Comparison of ENCODE assay signal across 37 cellular contexts in the genomic region with DNA sequence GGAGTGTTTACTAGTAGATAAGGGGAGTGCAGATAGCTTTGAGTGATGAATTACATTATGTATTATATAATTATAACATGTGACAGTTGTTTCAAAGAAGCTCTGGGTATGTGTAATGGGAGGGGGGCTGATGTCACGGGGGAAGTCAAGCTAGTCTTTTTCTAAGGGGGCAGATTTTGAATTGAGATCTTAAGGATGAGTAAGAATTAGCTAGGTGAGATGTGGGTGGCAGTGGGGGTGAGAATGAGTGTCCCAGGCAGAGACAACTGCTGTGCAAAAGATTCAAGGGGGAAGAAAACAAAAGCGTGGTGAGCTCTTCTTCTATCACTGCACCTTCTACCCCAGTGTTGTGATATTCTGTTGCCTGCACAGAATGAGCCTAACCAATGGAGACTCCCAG. TPM values are rescaled to one million over a fixed set of nuclear protein-coding genes. Genes with fewer than 3 reads are reported as not detected.
"Had no signal": no experiment of that assay in that cellular context is flagged by ENCODE, and none has a peak within 500 bp of the region (broad histone marks: within the 10 kb centered on the region; RNA-seq: fewer than 3 reads in every experiment).

No MANE protein-coding gene starts in this region.

- ATAC-seq: activated CD8-positive, alpha-beta T cell treated with anti-CD3 and anti-CD28 coated beads for 36 hours; activated naive CD4-positive, alpha-beta T cell treated with anti-CD3 and anti-CD28 coated beads, Interleukin-2, amount 50 U/mL, for 72 hours; activated T-cell treated with anti-CD3 and anti-CD28 coated beads, Interleukin-2, amount 50 U/mL, for 4 hours; activated T-cell treated with anti-CD3 and anti-CD28 coated beads, Interleukin-2, amount 50 U/mL, for 72 hours; activated T-helper 17 cell treated with anti-CD3 and anti-CD28 coated beads, Interleukin-2, amount 50 U/mL, for 72 hours; body of pancreas had no signal

- H3K4me1 Mint-ChIP-seq: activated B cell treated with CpG ODN at 0.5 μM for 24 hours; activated CD4-positive, alpha-beta T cell treated with anti-CD3 and anti-CD28 coated beads, Interleukin-2, amount 10 ng/mL, durations not matched to agents 24 days and 14 days; activated naive CD8-positive, alpha-beta T cell treated with anti-CD3 and anti-CD28 coated beads for 36 hours; activated T-helper 17 cell treated with anti-CD3 and anti-CD28 coated beads, Interleukin-2, amount 50 U/mL, for 72 hours; central memory CD8-positive, alpha-beta T cell had no signal

- H3K9me3 Mint-ChIP-seq: activated CD4-positive, alpha-beta T cell treated with anti-CD3 and anti-CD28 coated beads, Interleukin-2, amount 10 ng/mL, durations not matched to agents 24 days and 14 days; activated T-cell treated with anti-CD3 and anti-CD28 coated beads, Interleukin-2, amount 50 U/mL, for 4 hours; T-helper 1 cell treated with Interleukin-12 subunit alpha and Interleukin-12 subunit beta and Interleukin-4 antibody, amounts not matched to agents 30 μg/mL and 1 μg/mL, for 36 hours; T-helper 2 cell treated with Interferon-gamma antibody and Interleukin-4, amounts not matched to agents 5 μg/mL and 100 μg/mL, for 36 hours had no signal

- H3K36me3 Mint-ChIP-seq: activated CD4-positive, alpha-beta memory T cell treated with anti-CD3 and anti-CD28 coated beads for 36 hours; activated naive CD8-positive, alpha-beta T cell treated with anti-CD3 and anti-CD28 coated beads for 36 hours had no signal

- H3K27ac ChIP-seq: adrenal gland, body of pancreas, brain microvascular endothelial cell, breast epithelium, VCaP had no signal

- DNase-seq: activated B cell treated with CpG ODN at 0.5 μM for 24 hours; activated CD4-positive, alpha-beta memory T cell treated with anti-CD3 and anti-CD28 coated beads for 36 hours; activated CD4-positive, alpha-beta T cell treated with anti-CD3 and anti-CD28 coated beads for 4 hours; activated CD4-positive, alpha-beta T cell treated with anti-CD3 and anti-CD28 coated beads, Interleukin-2, amount 10 ng/mL, durations not matched to agents 24 days and 14 days; activated CD4-positive, alpha-beta T cell treated with anti-CD3 and anti-CD28 coated beads, Interleukin-2, amount 50 U/mL, for 1 hour; activated CD4-positive, alpha-beta T cell treated with anti-CD3 and anti-CD28 coated beads, Interleukin-2, amount 50 U/mL, for 4 hours; activated CD4-positive, CD25-positive, alpha-beta regulatory T cell treated with anti-CD3 and anti-CD28 coated beads, Interleukin-2, amount 50 U/mL, for 72 hours; activated CD8-positive, alpha-beta memory T cell treated with anti-CD3 and anti-CD28 coated beads, Interleukin-2, amount 50 U/mL, for 4 hours; activated CD8-positive, alpha-beta T cell treated with anti-CD3 and anti-CD28 coated beads for 36 hours; activated effector memory CD4-positive, alpha-beta T cell treated with anti-CD3 and anti-CD28 coated beads, Interleukin-2, amount 50 U/mL, for 16 hours; activated gamma-delta T cell treated with Interleukin-2 at 50 U/mL for 16 hours; activated naive CD4-positive, alpha-beta T cell; activated naive CD4-positive, alpha-beta T cell treated with anti-CD3 and anti-CD28 coated beads for 36 hours; activated naive CD4-positive, alpha-beta T cell treated with anti-CD3 and anti-CD28 coated beads, Interleukin-2, amount 50 U/mL, for 16 hours; activated naive CD8-positive, alpha-beta T cell treated with anti-CD3 and anti-CD28 coated beads for 36 hours; activated T-cell treated with anti-CD3 and anti-CD28 coated beads for 4 hours; activated T-cell treated with anti-CD3 and anti-CD28 coated beads, Interleukin-2, amount 50 U/mL, for 1 hour; activated T-cell treated with anti-CD3 and anti-CD28 coated beads, Interleukin-2, amount 50 U/mL, for 4 hours; activated T-cell treated with anti-CD3 and anti-CD28 coated beads, Interleukin-2, amount 50 U/mL, for 72 hours; adrenal gland; amniotic stem cell; aorta; body of pancreas; brain microvascular endothelial cell; cerebellar nuclear complex; T-helper 1 cell; T-helper 2 cell; T-helper 9 cell had no signal

- H3K4me3 Mint-ChIP-seq: activated B cell treated with CpG ODN at 0.5 μM for 24 hours; activated CD4-positive, alpha-beta memory T cell treated with anti-CD3 and anti-CD28 coated beads for 36 hours; activated CD4-positive, alpha-beta T cell treated with anti-CD3 and anti-CD28 coated beads, Interleukin-2, amount 10 ng/mL, durations not matched to agents 24 days and 14 days; activated CD8-positive, alpha-beta T cell treated with anti-CD3 and anti-CD28 coated beads for 36 hours; activated naive CD4-positive, alpha-beta T cell treated with anti-CD3 and anti-CD28 coated beads for 36 hours; activated naive CD8-positive, alpha-beta T cell treated with anti-CD3 and anti-CD28 coated beads for 36 hours; activated T-cell treated with anti-CD3 and anti-CD28 coated beads, Interleukin-2, amount 50 U/mL, for 4 hours; activated T-cell treated with anti-CD3 and anti-CD28 coated beads, Interleukin-2, amount 50 U/mL, for 72 hours; activated T-helper 1 cell treated with anti-CD3 and anti-CD28 coated beads, Interleukin-12 subunit alpha, Interleukin-12 subunit beta, Interleukin-2, Interleukin-4 antibody, amounts not matched to agents 30 ng/mL and 10 ng/mL and 1 ng/mL, durations not matched to agents 14 hours and 24 hours and 36 hours; activated T-helper 17 cell treated with anti-CD3 and anti-CD28 coated beads, Interleukin-2, amount 50 U/mL, for 72 hours; central memory CD8-positive, alpha-beta T cell; T-helper 1 cell treated with Interleukin-12 subunit alpha and Interleukin-12 subunit beta and Interleukin-4 antibody, amounts not matched to agents 30 μg/mL and 1 μg/mL, for 36 hours; T-helper 2 cell treated with Interferon-gamma antibody and Interleukin-4, amounts not matched to agents 5 μg/mL and 100 μg/mL, for 36 hours had no signal

- H3K27me3 Mint-ChIP-seq: activated CD4-positive, alpha-beta memory T cell treated with anti-CD3 and anti-CD28 coated beads for 36 hours; activated CD4-positive, alpha-beta T cell treated with anti-CD3 and anti-CD28 coated beads, Interleukin-2, amount 10 ng/mL, durations not matched to agents 24 days and 14 days; activated CD8-positive, alpha-beta T cell treated with anti-CD3 and anti-CD28 coated beads for 36 hours; activated naive CD8-positive, alpha-beta T cell treated with anti-CD3 and anti-CD28 coated beads for 36 hours; activated T-helper 17 cell treated with anti-CD3 and anti-CD28 coated beads, Interleukin-2, amount 50 U/mL, for 72 hours; central memory CD8-positive, alpha-beta T cell had no signal

- H3K27ac Mint-ChIP-seq: activated B cell treated with CpG ODN at 0.5 μM for 24 hours; activated CD4-positive, alpha-beta memory T cell treated with anti-CD3 and anti-CD28 coated beads for 36 hours; activated CD4-positive, alpha-beta T cell treated with anti-CD3 and anti-CD28 coated beads, Interleukin-2, amount 10 ng/mL, durations not matched to agents 24 days and 14 days; activated CD8-positive, alpha-beta T cell treated with anti-CD3 and anti-CD28 coated beads for 36 hours; activated naive CD4-positive, alpha-beta T cell treated with anti-CD3 and anti-CD28 coated beads for 36 hours; activated naive CD4-positive, alpha-beta T cell treated with anti-CD3 and anti-CD28 coated beads, Interleukin-2, amount 50 U/mL, for 72 hours; activated naive CD8-positive, alpha-beta T cell treated with anti-CD3 and anti-CD28 coated beads for 36 hours; activated T-cell treated with anti-CD3 and anti-CD28 coated beads, Interleukin-2, amount 50 U/mL, for 72 hours; activated T-helper 1 cell treated with anti-CD3 and anti-CD28 coated beads, Interleukin-12 subunit alpha, Interleukin-12 subunit beta, Interleukin-2, Interleukin-4 antibody, amounts not matched to agents 30 ng/mL and 10 ng/mL and 1 ng/mL, durations not matched to agents 14 hours and 24 hours and 36 hours; activated T-helper 17 cell treated with anti-CD3 and anti-CD28 coated beads, Interleukin-2, amount 50 U/mL, for 72 hours; T-helper 1 cell treated with Interleukin-12 subunit alpha and Interleukin-12 subunit beta and Interleukin-4 antibody, amounts not matched to agents 30 μg/mL and 1 μg/mL, for 36 hours; T-helper 2 cell treated with Interferon-gamma antibody and Interleukin-4, amounts not matched to agents 5 μg/mL and 100 μg/mL, for 36 hours had no signal

RNA-seq across cellular contexts. Expression of a gene that starts 21.2 kb away (rescaled TPM):
- total RNA-seq: activated B cell treated with CpG ODN at 0.5 μM for 24 hours; activated CD4-positive, alpha-beta memory T cell treated with anti-CD3 and anti-CD28 coated beads for 36 hours; activated CD4-positive, alpha-beta T cell treated with anti-CD3 and anti-CD28 coated beads, Interleukin-2, amount 10 ng/mL, durations not matched to agents 24 days and 14 days; activated CD8-positive, alpha-beta memory T cell treated with anti-CD3 and anti-CD28 coated beads for 36 hours; activated CD8-positive, alpha-beta T cell treated with anti-CD3 and anti-CD28 coated beads for 36 hours; activated naive CD4-positive, alpha-beta T cell treated with anti-CD3 and anti-CD28 coated beads for 36 hours; activated naive CD4-positive, alpha-beta T cell treated with anti-CD3 and anti-CD28 coated beads, Interleukin-2, amount 50 U/mL, for 72 hours; activated naive CD8-positive, alpha-beta T cell treated with anti-CD3 and anti-CD28 coated beads for 36 hours; activated T-cell treated with anti-CD3 and anti-CD28 coated beads, Interleukin-2, amount 50 U/mL, for 4 hours; activated T-cell treated with anti-CD3 and anti-CD28 coated beads, Interleukin-2, amount 50 U/mL, for 72 hours; activated T-helper 1 cell treated with anti-CD3 and anti-CD28 coated beads, Interleukin-12 subunit alpha, Interleukin-12 subunit beta, Interleukin-2, Interleukin-4 antibody, amounts not matched to agents 30 ng/mL and 10 ng/mL and 1 ng/mL, durations not matched to agents 14 hours and 24 hours and 36 hours; activated T-helper 17 cell treated with anti-CD3 and anti-CD28 coated beads, Interleukin-2, amount 50 U/mL, for 72 hours; body of pancreas; breast epithelium had no signal
